Comparison of ENCODE assay signal across 9 cellular contexts in the genomic region with DNA sequence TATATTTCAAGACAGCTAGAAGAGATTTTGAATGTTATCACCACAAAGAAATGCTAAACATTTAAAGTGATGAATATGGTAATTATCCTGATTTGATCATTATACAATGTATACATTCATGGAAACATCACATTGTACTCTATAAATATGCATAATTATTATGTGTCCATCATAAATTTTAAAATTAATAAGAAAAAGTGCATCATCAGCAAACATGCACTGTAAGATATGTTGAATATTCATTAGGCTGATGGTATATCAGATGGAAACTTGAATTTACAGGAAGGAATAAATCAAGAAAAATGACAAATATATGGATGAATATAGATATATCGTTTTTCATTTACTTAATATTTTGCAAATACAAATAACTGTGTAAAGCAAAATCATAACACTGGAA.
"Had no signal": no experiment of that assay in that cellular context is flagged by ENCODE, and none has a peak within 500 bp of the region (broad histone marks: within the 10 kb centered on the region; RNA-seq: fewer than 3 reads in every experiment).

No MANE protein-coding gene starts in this region.

- H3K9me3 ChIP-seq: HAP-1 had no signal

- H3K27ac ChIP-seq: GM23248, KMS-11 had no signal

- ATAC-seq: HCT116 had no signal

- H3K9ac ChIP-seq: GM23248, KMS-11 had no signal

- DNase-seq: GM23248, GOT3, H7, HFFc6, KBM-7 had no signal

- H3K4me1 ChIP-seq: HAP-1 had no signal

- H3K9me3 Mint-ChIP-seq: HFFc6 had no signal

- H3K27ac Mint-ChIP-seq: HFFc6 had no signal

- H2AFZ ChIP-seq: GM23248 had no signal

- FAIRE-seq: HTR-8/SVneo had no signal

- H3K36me3 ChIP-seq: HAP-1 had no signal

- H3K4me3 ChIP-seq: GM23248, HAP-1 had no signal

- H3K4me3 Mint-ChIP-seq: HFFc6 had no signal

- H3K4me2 ChIP-seq: KMS-11 had no signal
